Comparison of ENCODE assay signal across 19 cellular contexts in genomic region chr2:126722081-126722480, GRCh38.
A peak's percentile ranks its signal among the peaks of the same experiment; 100 is the strongest.
DNase-seq lines count a peak whose midpoint lies in the region; ATAC-seq and TF ChIP-seq lines count a peak whose summit lies in the region.
"Had no signal": no experiment of that assay in that cellular context is flagged by ENCODE, and none has a peak within 500 bp of the region (broad histone marks: within the 10 kb centered on the region; RNA-seq: fewer than 3 reads in every experiment).

No MANE protein-coding gene starts in this region.

- H2BK15ac ChIP-seq in neuronal stem cell (ENCODE audit: low read length) = no peak overlapping the region

- H4K20me1 ChIP-seq in BLaER1 = no peaks in the 10 kb centered on the region

- H3K4me1 ChIP-seq in BLaER1 (peaks cover 32% of the 10 kb centered on the region), neuronal stem cell (ENCODE audit: control insufficient read depth in 2 of 2, insufficient read depth in 1 of 2, low read depth in 1 of 2, low read length in 2 of 2) (peaks cover 0 to 1% of the 10 kb centered on the region in 2 donors), sigmoid colon (no peaks in the 10 kb centered on the region)

- H3K4me3 ChIP-seq in AG10803 (ENCODE audit: low read length) (no peak overlapping the region), BLaER1 (no peak overlapping the region), neuronal stem cell (ENCODE audit: low read length in 2 of 2) (no peak overlapping the region), sigmoid colon (no peak overlapping the region)
- H3K4me3 ChIP-seq: GM12878 had no signal

- peak overlapping the region; percentile 12 for H2AFZ ChIP-seq in neuronal stem cell (ENCODE audit: low read length)

- no peaks in the 10 kb centered on the region for H3K36me3 ChIP-seq in BLaER1
- H3K36me3 ChIP-seq in neuronal stem cell (replicated peaks in 1 of 2; ENCODE audit: control insufficient read depth in 2 of 2, insufficient read depth in 2 of 2, low read length in 2 of 2) = no peaks in the 10 kb centered on the region
- H3K36me3 ChIP-seq in sigmoid colon = no peaks in the 10 kb centered on the region

- ATAC-seq in GM18873 (IDR thresholded peaks at IDR 0.05; ENCODE audit: low FRiP score, unreplicated experiment) = no peak
- ATAC-seq: CD8-positive, alpha-beta T cell; GM12878; HCT116; HepG2 had no signal

- no peak overlapping the region for H4K91ac ChIP-seq in neuronal stem cell (ENCODE audit: low read depth, low read length, poor library complexity)

- no peak overlapping the region for H2AK5ac ChIP-seq in neuronal stem cell (ENCODE audit: low read depth, low read length)

- H3K14ac ChIP-seq in neuronal stem cell (ENCODE audit: low read length) = no peak overlapping the region

- H3K18ac ChIP-seq in neuronal stem cell (ENCODE audit: low read length) = no peak overlapping the region

- DNase-seq in AG10803 (ENCODE audit: low read depth) (peak; percentile 21), iPS-NIHi7 (ENCODE audit: extremely low spot score) (peak; percentile 4), neuronal stem cell (ENCODE audit: low spot score) (no peak), sigmoid colon (no peak)
- no peak for DNase-seq in stimulated activated naive CD4-positive, alpha-beta T cell treated with Interleukin-2 at 50 U/mL for 16 hours (lab: John Stamatoyannopoulos, UW)
- DNase-seq: ACHN, AML-193, Calu3, DND-41, EL, GOT3, H7, KBM-7 had no signal

- no peak overlapping the region for H2BK12ac ChIP-seq in neuronal stem cell (ENCODE audit: low read length)

- no peak overlapping the region for H3K9ac ChIP-seq in BLaER1
- no peak overlapping the region for H3K9ac ChIP-seq in neuronal stem cell (ENCODE audit: low read depth, low read length, poor library complexity)

- TF ChIP-seq POLR2A in sigmoid colon (IDR thresholded peaks at IDR 0.05) = no peak

- no peak overlapping the region for H3K4ac ChIP-seq in neuronal stem cell (ENCODE audit: low read length)

- no peak overlapping the region for H3K27ac ChIP-seq in BLaER1
- no peak overlapping the region for H3K27ac ChIP-seq in neuronal stem cell (replicated peaks; ENCODE audit: low read length)
- H3K27ac ChIP-seq in sigmoid colon = no peak overlapping the region

- no peaks in the 10 kb centered on the region for H3K79me1 ChIP-seq in neuronal stem cell (ENCODE audit: low read depth, low read length)

- H2BK120ac ChIP-seq in neuronal stem cell (ENCODE audit: low read depth, low read length) = no peak overlapping the region

- no peak overlapping the region for H3K23ac ChIP-seq in neuronal stem cell (ENCODE audit: low read depth, low read length, poor library complexity)

- no peaks in the 10 kb centered on the region for H3K27me3 ChIP-seq in BLaER1
- H3K27me3 ChIP-seq in neuronal stem cell (ENCODE audit: control insufficient read depth in 3 of 3, insufficient read depth in 3 of 3, low read depth in 1 of 3, low read length in 3 of 3) = no peaks in the 10 kb centered on the region
- H3K27me3 ChIP-seq in sigmoid colon = no peaks in the 10 kb centered on the region

- intact Hi-C loops in sigmoid colon (cut with DNase I) = no loop called here

- no peak overlapping the region for H2BK5ac ChIP-seq in neuronal stem cell (ENCODE audit: low read length)

- WGBS in neuronal stem cell (ENCODE audit: extremely low coverage in 2 of 2, insufficient read length in 2 of 2, insufficient replicate concordance in 1 of 2), 2 donors = no CpG with 5 or more reads among the region's 2 CpGs
- 55 to 67% methylated on average over 2 of the region's 2 CpGs for WGBS in sigmoid colon, 2 donors

- TF ChIP-seq EP300 in sigmoid colon (IDR thresholded peaks at IDR 0.05) = no peak

- peak overlapping the region; percentile 36 for H3K4me2 ChIP-seq in BLaER1
- H3K4me2 ChIP-seq in neuronal stem cell (ENCODE audit: insufficient read depth, low read length, poor library complexity, severe bottlenecking) = no peak overlapping the region

- H3K9me3 ChIP-seq in BLaER1 (peaks cover 15% of the 10 kb centered on the region), neuronal stem cell (replicated peaks in 1 of 2; ENCODE audit: control insufficient read depth in 2 of 2, insufficient read depth in 1 of 2, low read depth in 1 of 2, low read length in 2 of 2) (peaks cover 1 to 8% of the 10 kb centered on the region in 2 donors), sigmoid colon (peaks cover 0 to 3% (median 2%) of the 10 kb centered on the region in 4 donors)

- no peak overlapping the region for H4K8ac ChIP-seq in neuronal stem cell (ENCODE audit: low read depth, low read length)

- TF ChIP-seq CTCF in AG10803 (conservative IDR thresholded peaks at IDR 0.05; ENCODE audit: low read length) (no peak), sigmoid colon (IDR thresholded peaks at IDR 0.05) (no peak)

Comparison
In these comparisons a context has a peak if more than half of its experiments do, and no peak if none do; other contexts are left out.
1. DNase-seq: peak in AG10803 (single experiment) and iPS-NIHi7 (single experiment); none in neuronal stem cell (single experiment), sigmoid colon (single experiment) and stimulated activated naive CD4-positive, alpha-beta T cell treated with Interleukin-2 at 50 U/mL for 16 hours (single experiment).